8 cellular contexts compared by ENCODE assay signal in the genomic region with DNA sequence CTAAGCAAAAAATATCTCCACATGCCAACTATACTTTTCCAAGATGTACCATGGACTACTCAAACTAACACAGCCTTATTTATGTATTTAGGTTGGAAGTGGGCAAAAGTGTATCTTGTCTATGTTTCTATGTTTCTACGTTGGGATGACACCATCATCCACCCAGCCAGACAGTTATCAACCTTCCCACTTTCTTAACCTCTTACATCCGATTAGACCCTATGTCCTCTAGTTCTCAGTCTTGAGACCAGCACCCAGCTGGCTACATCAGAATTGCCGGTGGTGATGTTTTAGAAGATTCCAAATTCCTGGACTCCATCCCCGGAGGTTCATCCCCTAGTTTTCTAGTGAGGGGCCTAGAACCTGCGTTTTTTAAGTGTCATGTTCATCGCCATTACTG. TPM values are rescaled to one million over a fixed set of nuclear protein-coding genes. Genes with fewer than 3 reads are reported as not detected.
DNase-seq lines count a peak whose midpoint lies in the region; ATAC-seq, FAIRE-seq and TF ChIP-seq lines count a peak whose summit lies in the region.

No MANE protein-coding gene starts in this region.

- FAIRE-seq in RCC 7860 (lab: Jason Lieb, UNC): no peak
- no peak for FAIRE-seq in HTR-8/SVneo (lab: Jason Lieb, UNC)

- peaks cover 17% of the 10 kb centered on the region for H3K36me3 Mint-ChIP-seq in activated naive CD8-positive, alpha-beta T cell treated with anti-CD3 and anti-CD28 coated beads, Interleukin-2, amount 50 U/mL, for 24 hours (ENCODE audit: low read depth)

- peak overlapping the region; percentile 96 for H3K27ac Mint-ChIP-seq in activated naive CD8-positive, alpha-beta T cell treated with anti-CD3 and anti-CD28 coated beads, Interleukin-2, amount 50 U/mL, for 24 hours

- CTCF ChIA-PET in HEK293 (lab: Yijun Ruan, JAX): interaction anchor here (0.6 kb wide), 1 partner anchor 698 kb away, joined by 3 read pairs; no protein-coding TSS in a partner anchor

- H3K9me3 ChIP-seq in HEK293 (ENCODE audit: control insufficient read depth, insufficient read depth, low read depth, low read length): no peaks in the 10 kb centered on the region
- no peaks in the 10 kb centered on the region for H3K9me3 ChIP-seq in lower lobe of right lung

- peak overlapping the region; percentile 96 for H3K27ac ChIP-seq in 22Rv1
- H3K27ac ChIP-seq in HEK293 (ENCODE audit: extremely low read depth, low read depth, low read length): no peak overlapping the region
- H3K27ac ChIP-seq in lower lobe of right lung: peak overlapping the region; percentile 96

- ATAC-seq in activated naive CD8-positive, alpha-beta T cell treated with anti-CD3 and anti-CD28 coated beads, Interleukin-2, amount 50 U/mL, for 24 hours: no peak
- ATAC-seq in lower lobe of right lung: no peak

- DNase-seq in activated naive CD8-positive, alpha-beta T cell treated with anti-CD3 and anti-CD28 coated beads, Interleukin-2, amount 50 U/mL, for 24 hours: no peak
- DNase-seq in lower lobe of right lung (no peak), RCC 7860 (ENCODE audit: low spot score) (no peak), HTR-8/SVneo (ENCODE audit: insufficient read length, low spot score) (no peak), OCI-M2 (lab: John Stamatoyannopoulos, UW; ENCODE audit: unreplicated experiment) (no peak)
- DNase-seq in activated CD4-positive, CD25-positive, alpha-beta regulatory T cell (lab: John Stamatoyannopoulos, UW): no peak

- POLR2A ChIA-PET in HEK293 (lab: Yijun Ruan, JAX): interaction anchor here (0.6 to 3.0 kb wide), 4 partner anchors 20 to 342 kb away, joined by 4 to 52 read pairs (median 9); partner anchors contain the start of genes PAICS and PPAT

- H3K36me3 ChIP-seq in HEK293 (ENCODE audit: control insufficient read depth in 2 of 2, insufficient read depth in 1 of 2, low read length in 2 of 2) (peaks cover 0 to 14% of the 10 kb centered on the region in 2 experiments; a peak in 1 of 3 replicates), lower lobe of right lung (no peaks in the 10 kb centered on the region)

- H3K4me3 Mint-ChIP-seq in activated naive CD8-positive, alpha-beta T cell treated with anti-CD3 and anti-CD28 coated beads, Interleukin-2, amount 50 U/mL, for 24 hours: peak overlapping the region; percentile 97

- H3K27me3 Mint-ChIP-seq in activated naive CD8-positive, alpha-beta T cell treated with anti-CD3 and anti-CD28 coated beads, Interleukin-2, amount 50 U/mL, for 24 hours: no peaks in the 10 kb centered on the region

- no peaks in the 10 kb centered on the region for H3K9me3 Mint-ChIP-seq in activated naive CD8-positive, alpha-beta T cell treated with anti-CD3 and anti-CD28 coated beads, Interleukin-2, amount 50 U/mL, for 24 hours

- H3K4me1 ChIP-seq in HEK293 (ENCODE audit: control insufficient read depth, insufficient read depth, low read length): no peaks in the 10 kb centered on the region
- peaks cover 15% of the 10 kb centered on the region for H3K4me1 ChIP-seq in lower lobe of right lung

- H3K4me1 Mint-ChIP-seq in activated naive CD8-positive, alpha-beta T cell treated with anti-CD3 and anti-CD28 coated beads, Interleukin-2, amount 50 U/mL, for 24 hours: peaks cover 42% of the 10 kb centered on the region

- TF ChIP-seq CTCF in 22Rv1 (IDR thresholded peaks at IDR 0.05) (no peak), HEK293 (tag by site-specific recombination; IDR thresholded peaks at IDR 0.05) (no peak), lower lobe of right lung (IDR thresholded peaks at IDR 0.05) (no peak)

- H3K27me3 ChIP-seq in lower lobe of right lung (ENCODE audit: low read depth): no peaks in the 10 kb centered on the region

- H3K4me3 ChIP-seq in HEK293 (ENCODE audit: low read depth, low read length): peak overlapping the region; percentile 80
- peak overlapping the region; percentile 76 for H3K4me3 ChIP-seq in lower lobe of right lung

- intact Hi-C loops in lower lobe of right lung (cut with DNase I): no loop called here

TF ChIP-seq in HEK293, 187 proteins besides CTCF, POLR2A, EP300 and RAD21:
- no peak for TF ChIP-seq ZBTB7A (tag by site-specific recombination; IDR thresholded peaks at IDR 0.05; ENCODE audit: low read depth)
- TF ChIP-seq, protein P1, sequence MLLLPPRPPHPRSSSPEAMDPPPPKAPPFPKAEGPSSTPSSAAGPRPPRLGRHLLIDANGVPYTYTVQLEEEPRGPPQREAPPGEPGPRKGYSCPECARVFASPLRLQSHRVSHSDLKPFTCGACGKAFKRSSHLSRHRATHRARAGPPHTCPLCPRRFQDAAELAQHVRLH (tag by site-specific recombination; IDR thresholded peaks at IDR 0.05): no peak
- TF ChIP-seq, protein P2, sequence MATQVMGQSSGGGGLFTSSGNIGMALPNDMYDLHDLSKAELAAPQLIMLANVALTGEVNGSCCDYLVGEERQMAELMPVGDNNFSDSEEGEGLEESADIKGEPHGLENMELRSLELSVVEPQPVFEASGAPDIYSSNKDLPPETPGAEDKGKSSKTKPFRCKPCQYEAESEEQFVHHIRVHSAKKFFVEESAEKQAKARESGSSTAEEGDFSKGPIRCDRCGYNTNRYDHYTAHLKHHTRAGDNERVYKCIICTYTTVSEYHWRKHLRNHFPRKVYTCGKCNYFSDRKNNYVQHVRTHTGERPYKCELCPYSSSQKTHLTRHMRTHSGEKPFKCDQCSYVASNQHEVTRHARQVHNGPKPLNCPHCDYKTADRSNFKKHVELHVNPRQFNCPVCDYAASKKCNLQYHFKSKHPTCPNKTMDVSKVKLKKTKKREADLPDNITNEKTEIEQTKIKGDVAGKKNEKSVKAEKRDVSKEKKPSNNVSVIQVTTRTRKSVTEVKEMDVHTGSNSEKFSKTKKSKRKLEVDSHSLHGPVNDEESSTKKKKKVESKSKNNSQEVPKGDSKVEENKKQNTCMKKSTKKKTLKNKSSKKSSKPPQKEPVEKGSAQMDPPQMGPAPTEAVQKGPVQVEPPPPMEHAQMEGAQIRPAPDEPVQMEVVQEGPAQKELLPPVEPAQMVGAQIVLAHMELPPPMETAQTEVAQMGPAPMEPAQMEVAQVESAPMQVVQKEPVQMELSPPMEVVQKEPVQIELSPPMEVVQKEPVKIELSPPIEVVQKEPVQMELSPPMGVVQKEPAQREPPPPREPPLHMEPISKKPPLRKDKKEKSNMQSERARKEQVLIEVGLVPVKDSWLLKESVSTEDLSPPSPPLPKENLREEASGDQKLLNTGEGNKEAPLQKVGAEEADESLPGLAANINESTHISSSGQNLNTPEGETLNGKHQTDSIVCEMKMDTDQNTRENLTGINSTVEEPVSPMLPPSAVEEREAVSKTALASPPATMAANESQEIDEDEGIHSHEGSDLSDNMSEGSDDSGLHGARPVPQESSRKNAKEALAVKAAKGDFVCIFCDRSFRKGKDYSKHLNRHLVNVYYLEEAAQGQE (tag by site-specific recombination; IDR thresholded peaks at IDR 0.05): no peak
- TF ChIP-seq IKZF3 (tag by site-specific recombination; IDR thresholded peaks at IDR 0.05): no peak
- TF ChIP-seq ZNF555 (tag by site-specific recombination; conservative IDR thresholded peaks at IDR 0.05): no peak
- TF ChIP-seq ZNF248 (tag by site-specific recombination; IDR thresholded peaks at IDR 0.05): no peak
- no peak for TF ChIP-seq ZSCAN30 (tag by site-specific recombination; IDR thresholded peaks at IDR 0.05)
- TF ChIP-seq ZNF768 (tag by site-specific recombination; IDR thresholded peaks at IDR 0.05): no peak
TF ChIP-seq in HEK293: peak in this region for 0.

RNA-seq across cellular contexts. Expression of gene AASDH, which starts 1.0 kb away (rescaled TPM):
- total RNA-seq in lower lobe of right lung: 10.8 TPM

RNA-seq across cellular contexts. Expression of gene PPAT, which starts 47.1 kb away (rescaled TPM):
- 4.7 TPM for total RNA-seq in lower lobe of right lung

RNA-seq across cellular contexts. Expression of gene PAICS, which starts 47.7 kb away (rescaled TPM):
- total RNA-seq in lower lobe of right lung: 21.0 TPM
